ENCODE assay signal across 24 cellular contexts in genomic region chr1:78658901-78659300, GRCh38. TPM values are rescaled to one million over a fixed set of nuclear protein-coding genes. Genes with fewer than 3 reads are reported as not detected.
DNase-seq lines count a peak whose midpoint lies in the region; ATAC-seq and TF ChIP-seq lines count a peak whose summit lies in the region.
"Had no signal": no experiment of that assay in that cellular context is flagged by ENCODE, and none has a peak within 500 bp of the region (broad histone marks: within the 10 kb centered on the region; RNA-seq: fewer than 3 reads in every experiment).

No MANE protein-coding gene starts in this region.

- no peaks in the 10 kb centered on the region for H3K9me3 ChIP-seq in IMR-90 (ENCODE audit: control insufficient read depth, insufficient read depth, low read length)
- no peaks in the 10 kb centered on the region for H3K9me3 ChIP-seq in gastroesophageal sphincter
- H3K9me3 ChIP-seq: Caco-2, Peyer's patch, SJSA1 had no signal

- DNase-seq in activated naive CD8-positive, alpha-beta T cell treated with anti-CD3 and anti-CD28 coated beads, Interleukin-2, amount 10 ng/mL, durations not matched to agents 7 days and 5 days: no peak
- no peak for DNase-seq in activated naive CD8-positive, alpha-beta T cell treated with anti-CD3 and anti-CD28 coated beads for 36 hours
- DNase-seq in IMR-90: peak; percentile 18
- peak; percentile 31 for DNase-seq in amniotic epithelial cell (ENCODE audit: low read depth)
- peak; percentile 27 for DNase-seq in mesendoderm
- no peak for DNase-seq in NOMO-1 treated with DMSO at 0.1 percent for 48 hours (lab: John Stamatoyannopoulos, UW; ENCODE audit: unreplicated experiment)
- DNase-seq: AML-193, Caco-2, GDM1, GM23248, HCEC 1CT, KG1, MV-4-11, NCI-H1417, NCI-H187, NCI-H2107, NCI-H526, Peyer's patch, SW 1271 had no signal

- no peak for TF ChIP-seq EP300 in gastroesophageal sphincter (IDR thresholded peaks at IDR 0.05)

- no peak overlapping the region for H2BK15ac ChIP-seq in IMR-90 (ENCODE audit: low read depth, low read length)
- no peak overlapping the region for H2BK15ac ChIP-seq in mesendoderm (replicated peaks; ENCODE audit: low read depth)

- no peak overlapping the region for H3K4me3 ChIP-seq in IMR-90 (ENCODE audit: insufficient read depth, low read depth, low read length)
- H3K4me3 ChIP-seq in mesendoderm (ENCODE audit: low read length): no peak overlapping the region
- H3K4me3 ChIP-seq in gastroesophageal sphincter: no peak overlapping the region
- H3K4me3 ChIP-seq: GM23248, Peyer's patch, SJSA1 had no signal

- H4K20me1 ChIP-seq in IMR-90 (ENCODE audit: insufficient read depth, low read length): no peaks in the 10 kb centered on the region

- BruUV-seq in IMR-90 (replicated peaks; lab: Mats Ljungman, UMichigan): no TSS peak

- H3K9me3 Mint-ChIP-seq in activated naive CD8-positive, alpha-beta T cell treated with anti-CD3 and anti-CD28 coated beads, Interleukin-2, amount 10 ng/mL, durations not matched to agents 7 days and 5 days: no peaks in the 10 kb centered on the region
- no peaks in the 10 kb centered on the region for H3K9me3 Mint-ChIP-seq in activated naive CD8-positive, alpha-beta T cell treated with anti-CD3 and anti-CD28 coated beads for 36 hours

- H4K91ac ChIP-seq in IMR-90 (ENCODE audit: insufficient read depth, low read depth, low read length): no peak overlapping the region

- H3K36me3 Mint-ChIP-seq in activated naive CD8-positive, alpha-beta T cell treated with anti-CD3 and anti-CD28 coated beads, Interleukin-2, amount 10 ng/mL, durations not matched to agents 7 days and 5 days: peaks cover 65% of the 10 kb centered on the region
- H3K36me3 Mint-ChIP-seq in activated naive CD8-positive, alpha-beta T cell treated with anti-CD3 and anti-CD28 coated beads for 36 hours: peaks cover 13% of the 10 kb centered on the region

- H3K4me3 Mint-ChIP-seq in activated naive CD8-positive, alpha-beta T cell treated with anti-CD3 and anti-CD28 coated beads, Interleukin-2, amount 10 ng/mL, durations not matched to agents 7 days and 5 days: no peak overlapping the region
- H3K4me3 Mint-ChIP-seq in activated naive CD8-positive, alpha-beta T cell treated with anti-CD3 and anti-CD28 coated beads for 36 hours: no peak overlapping the region

- no peaks in the 10 kb centered on the region for H3K27me3 Mint-ChIP-seq in activated naive CD8-positive, alpha-beta T cell treated with anti-CD3 and anti-CD28 coated beads, Interleukin-2, amount 10 ng/mL, durations not matched to agents 7 days and 5 days
- H3K27me3 Mint-ChIP-seq in activated naive CD8-positive, alpha-beta T cell treated with anti-CD3 and anti-CD28 coated beads for 36 hours: no peaks in the 10 kb centered on the region

- peaks cover 54% of the 10 kb centered on the region for H3K4me1 Mint-ChIP-seq in activated naive CD8-positive, alpha-beta T cell treated with anti-CD3 and anti-CD28 coated beads, Interleukin-2, amount 10 ng/mL, durations not matched to agents 7 days and 5 days
- no peaks in the 10 kb centered on the region for H3K4me1 Mint-ChIP-seq in activated naive CD8-positive, alpha-beta T cell treated with anti-CD3 and anti-CD28 coated beads for 36 hours

- no peak overlapping the region for H3K56ac ChIP-seq in IMR-90 (ENCODE audit: extremely low read depth, insufficient read depth, low read length)
- H3K56ac ChIP-seq in mesendoderm (ENCODE audit: low read length): no peak overlapping the region

- H3K4me2 ChIP-seq in IMR-90 (ENCODE audit: low read depth, low read length) (no peak overlapping the region), mesendoderm (ENCODE audit: low read length) (no peak overlapping the region)

- intact Hi-C loops in IMR-90 (cut with micrococcal nuclease): no loop called here

- no peak overlapping the region for H4K5ac ChIP-seq in IMR-90 (ENCODE audit: low read depth, low read length)
- H4K5ac ChIP-seq in mesendoderm (ENCODE audit: low read length): no peak overlapping the region

- H3K79me1 ChIP-seq in IMR-90 (ENCODE audit: low read depth in 1 of 2, low read length in 2 of 2): no peaks in the 10 kb centered on the region
- no peaks in the 10 kb centered on the region for H3K79me1 ChIP-seq in mesendoderm (ENCODE audit: low read length)

- H3K27ac ChIP-seq in IMR-90 (ENCODE audit: insufficient read depth, low read length) (no peak overlapping the region), mesendoderm (ENCODE audit: low read depth, low read length) (no peak overlapping the region), gastroesophageal sphincter (no peak overlapping the region)
- H3K27ac ChIP-seq: C4-2B, GM23248, Peyer's patch, SJSA1 had no signal

- no peak overlapping the region for H2BK5ac ChIP-seq in IMR-90 (ENCODE audit: low read depth, low read length, poor library complexity, severe bottlenecking)
- no peak overlapping the region for H2BK5ac ChIP-seq in mesendoderm (ENCODE audit: low read length)

- H3K4me1 ChIP-seq in IMR-90 (ENCODE audit: control insufficient read depth, insufficient read depth, low read length) (no peaks in the 10 kb centered on the region), mesendoderm (ENCODE audit: control insufficient read depth, low read depth, low read length) (no peaks in the 10 kb centered on the region), gastroesophageal sphincter (no peaks in the 10 kb centered on the region)
- H3K4me1 ChIP-seq: Caco-2, Peyer's patch, SJSA1 had no signal

- H3K18ac ChIP-seq in IMR-90 (ENCODE audit: low read depth, low read length) (no peak overlapping the region), mesendoderm (ENCODE audit: low read length) (no peak overlapping the region)

- no peak overlapping the region for H2BK20ac ChIP-seq in IMR-90 (ENCODE audit: low read depth, low read length)

- H3K14ac ChIP-seq in IMR-90 (replicated peaks; ENCODE audit: low read depth, low read length): no peak overlapping the region

- H3K9ac ChIP-seq in IMR-90 (ENCODE audit: low read depth, low read length) (no peak overlapping the region), mesendoderm (ENCODE audit: low read length) (no peak overlapping the region)
- H3K9ac ChIP-seq: GM23248 had no signal

- peak overlapping the region; percentile 18 for H3K27ac Mint-ChIP-seq in activated naive CD8-positive, alpha-beta T cell treated with anti-CD3 and anti-CD28 coated beads, Interleukin-2, amount 10 ng/mL, durations not matched to agents 7 days and 5 days
- H3K27ac Mint-ChIP-seq in activated naive CD8-positive, alpha-beta T cell treated with anti-CD3 and anti-CD28 coated beads for 36 hours: no peak overlapping the region

- in situ Hi-C loops in IMR-90 (cut with MboI; ENCODE audit: low sequenced_read_pairs): no loop called here

- H4K8ac ChIP-seq in IMR-90 (ENCODE audit: low read depth in 2 of 2, low read length in 2 of 2) (no peak overlapping the region), mesendoderm (ENCODE audit: low read depth, low read length) (no peak overlapping the region)

- TF ChIP-seq CTCF in IMR-90 (conservative IDR thresholded peaks at IDR 0.05; ENCODE audit: low read depth, low read length) (no peak), gastroesophageal sphincter (IDR thresholded peaks at IDR 0.05) (no peak)

- dilution Hi-C loops in IMR-90 (cut with HindIII; ENCODE audit: low sequenced_read_pairs, unreplicated experiment): no loop called here

- POLR2A ChIA-PET in activated naive CD8-positive, alpha-beta T cell treated with anti-CD3 and anti-CD28 coated beads, Interleukin-2, amount 10 ng/mL, durations not matched to agents 7 days and 5 days (lab: Charles Lee): interaction anchor here (1.1 to 1.4 kb wide), 2 partner anchors 9 to 33 kb away, joined by 3 read pairs; partner anchors contain the start of gene IFI44
- POLR2A ChIA-PET in IMR-90 (lab: Charles Lee; ENCODE audit: unreplicated experiment): no interaction called here

- no peak overlapping the region for H2AFZ ChIP-seq in IMR-90 (replicated peaks; ENCODE audit: low read length, poor library complexity)
- H2AFZ ChIP-seq: GM23248 had no signal

- no CpG with 5 or more reads among the region's 1 CpG for WGBS in IMR-90 (ENCODE audit: extremely low coverage in 2 of 2, insufficient read length in 1 of 2), 2 experiments
- no CpG with 5 or more reads among the region's 1 CpG for WGBS in mesendoderm (ENCODE audit: extremely low coverage, insufficient coverage, low lambda C conversion rate)
- WGBS in gastroesophageal sphincter (ENCODE audit: low coverage in 1 of 2), 2 donors: 71 to 90% methylated on average over 1 of the region's 1 CpG

- no peak for TF ChIP-seq RAD21 in IMR-90 (IDR thresholded peaks at IDR 0.05; ENCODE audit: low read length)

- no peaks in the 10 kb centered on the region for H3K9me1 ChIP-seq in IMR-90 (ENCODE audit: insufficient read depth, low read length)

- H3K4ac ChIP-seq in IMR-90 (ENCODE audit: low read depth, low read length): no peak overlapping the region
- H3K4ac ChIP-seq in mesendoderm (ENCODE audit: low read depth, low read length): no peak overlapping the region

- no peak for ATAC-seq in activated naive CD8-positive, alpha-beta T cell treated with anti-CD3 and anti-CD28 coated beads, Interleukin-2, amount 10 ng/mL, durations not matched to agents 7 days and 5 days (ENCODE audit: low read depth)
- ATAC-seq in IMR-90 (ENCODE audit: low read depth): no peak
- ATAC-seq in HG02852 (IDR thresholded peaks at IDR 0.05; ENCODE audit: unreplicated experiment): no peak
- no peak for ATAC-seq in gastroesophageal sphincter
- ATAC-seq: HepG2 had no signal

- no peaks in the 10 kb centered on the region for H3K27me3 ChIP-seq in IMR-90 (ENCODE audit: control insufficient read depth, insufficient read depth, low read length)
- H3K27me3 ChIP-seq in mesendoderm (ENCODE audit: insufficient read depth, low read length, poor library complexity): no peaks in the 10 kb centered on the region
- no peaks in the 10 kb centered on the region for H3K27me3 ChIP-seq in gastroesophageal sphincter
- H3K27me3 ChIP-seq: Peyer's patch, SJSA1 had no signal

- no peaks in the 10 kb centered on the region for H3K79me2 ChIP-seq in mesendoderm (ENCODE audit: control insufficient read depth, insufficient read depth, low read length)

- no peaks in the 10 kb centered on the region for H3K36me3 ChIP-seq in IMR-90 (ENCODE audit: control insufficient read depth, insufficient read depth, low read length)
- H3K36me3 ChIP-seq in mesendoderm (ENCODE audit: control insufficient read depth, insufficient read depth, low read length): no peaks in the 10 kb centered on the region
- peaks cover 0 to 54% of the 10 kb centered on the region in 2 donors for H3K36me3 ChIP-seq in gastroesophageal sphincter

- H3K23ac ChIP-seq in IMR-90 (ENCODE audit: low read depth, low read length) (no peak overlapping the region), mesendoderm (ENCODE audit: low read length) (no peak overlapping the region)

- no peak overlapping the region for H2AK9ac ChIP-seq in IMR-90 (replicated peaks; ENCODE audit: low read depth, low read length, poor library complexity)

- TF ChIP-seq POLR2A in IMR-90 (IDR thresholded peaks at IDR 0.05; ENCODE audit: low read depth, low read length): no peak
- no peak for TF ChIP-seq POLR2A in gastroesophageal sphincter (IDR thresholded peaks at IDR 0.05)

- CTCF ChIA-PET in IMR-90 (lab: Yijun Ruan, JAX): no interaction called here

- H2AK5ac ChIP-seq in IMR-90 (ENCODE audit: low read depth, low read length) (no peak overlapping the region), mesendoderm (ENCODE audit: low read length) (no peak overlapping the region)

- H2BK120ac ChIP-seq in IMR-90 (ENCODE audit: low read depth, low read length) (no peak overlapping the region), mesendoderm (ENCODE audit: low read depth, low read length) (no peak overlapping the region)

RNA-seq across cellular contexts. Expression of gene IFI44, which starts 9.3 kb away (rescaled TPM):
- 100 to 1,000 TPM; 180 to 186 TPM for total RNA-seq in activated naive CD8-positive, alpha-beta T cell treated with anti-CD3 and anti-CD28 coated beads, Interleukin-2, amount 10 ng/mL, durations not matched to agents 7 days and 5 days
- total RNA-seq in activated naive CD8-positive, alpha-beta T cell treated with anti-CD3 and anti-CD28 coated beads for 36 hours: 10 to 100 TPM; 40.8 to 45.2 TPM
- total RNA-seq in IMR-90 (2012; rRNA removed): 2.5 and 2.7 TPM in 2 replicates
- 1.8 and 2.2 TPM in 2 replicates for polyA plus RNA-seq in IMR-90 (2012; rRNA removed)
- polyA plus RNA-seq in IMR-90 (2012; cell fraction: cytosol; rRNA removed): 0.22 and 0.34 TPM in 2 replicates
- 0.53 and 5.5 TPM in 2 replicates for polyA plus RNA-seq in IMR-90 (2012; cell fraction: nucleus; rRNA removed; ENCODE audit: low replicate concordance)
- not detected for polyA plus RNA-seq in mesendoderm (2013, experiment 1 of 2)
- polyA plus RNA-seq in mesendoderm (2013, experiment 2 of 2): not detected
- total RNA-seq in gastroesophageal sphincter: 10 to 100 TPM; 10.2 to 16.4 (median 11.4) TPM
- total RNA-seq: Caco-2, HepG2 had no signal
- polyA plus RNA-seq: HepG2 had no signal

RNA-seq across cellular contexts. Expression of gene IFI44L, which starts 38.7 kb away (rescaled TPM):
- total RNA-seq in activated naive CD8-positive, alpha-beta T cell treated with anti-CD3 and anti-CD28 coated beads, Interleukin-2, amount 10 ng/mL, durations not matched to agents 7 days and 5 days: 100 to 1,000 TPM; 278 to 290 TPM
- total RNA-seq in activated naive CD8-positive, alpha-beta T cell treated with anti-CD3 and anti-CD28 coated beads for 36 hours: 10 to 100 TPM; 38.5 to 38.6 TPM
- total RNA-seq in IMR-90 (2012; rRNA removed) (0.18 and 0.28 TPM in 2 replicates), gastroesophageal sphincter (10 to 100 TPM in 2 of 4 donors, 1 to 10 TPM in 2; 4.2 to 24.1 (median 9.4) TPM)
- polyA plus RNA-seq in IMR-90 (2012; rRNA removed): 0.13 and 0.19 TPM in 2 replicates
- 0.01 and 0.13 TPM in 2 replicates for polyA plus RNA-seq in IMR-90 (2012; cell fraction: cytosol; rRNA removed)
- 0.10 and 0.52 TPM in 2 replicates for polyA plus RNA-seq in IMR-90 (2012; cell fraction: nucleus; rRNA removed; ENCODE audit: low replicate concordance)
- polyA plus RNA-seq in mesendoderm (2013, experiment 1 of 2): not detected
- not detected for polyA plus RNA-seq in mesendoderm (2013, experiment 2 of 2)
- total RNA-seq: Caco-2, GM23248 had no signal

Comparison
In these comparisons a context has a peak if more than half of its experiments do, and no peak if none do; other contexts are left out.
1. RNA of gene IFI44L, which starts 38.7 kb away (total RNA-seq): 278 to 290 TPM in activated naive CD8-positive, alpha-beta T cell treated with anti-CD3 and anti-CD28 coated beads, Interleukin-2, amount 10 ng/mL, durations not matched to agents 7 days and 5 days; 38.5 to 38.6 TPM in activated naive CD8-positive, alpha-beta T cell treated with anti-CD3 and anti-CD28 coated beads for 36 hours, 4.2 to 24.1 TPM in gastroesophageal sphincter and 0.18 to 0.28 TPM in IMR-90; every median in the first group is over 4 times any median in the second.
2. DNase-seq: peak in IMR-90 (single experiment), amniotic epithelial cell (single experiment) and mesendoderm (single experiment); none in activated naive CD8-positive, alpha-beta T cell treated with anti-CD3 and anti-CD28 coated beads, Interleukin-2, amount 10 ng/mL, durations not matched to agents 7 days and 5 days (single experiment), activated naive CD8-positive, alpha-beta T cell treated with anti-CD3 and anti-CD28 coated beads for 36 hours (single experiment) and NOMO-1 treated with DMSO at 0.1 percent for 48 hours (single experiment).